8 cellular contexts compared by ENCODE assay signal in genomic region chr1:150066838-150067183, GRCh38. TPM values are rescaled to one million over a fixed set of nuclear protein-coding genes. Genes with fewer than 3 reads are reported as not detected.
DNase-seq lines count a peak whose midpoint lies in the region; ATAC-seq and TF ChIP-seq lines count a peak whose summit lies in the region.

No MANE protein-coding gene starts in this region.

- no peaks in the 10 kb centered on the region for H3K9me3 ChIP-seq in OCI-LY1 (ENCODE audit: low read length)
- H3K9me3 ChIP-seq in prostate gland, result no peaks in the 10 kb centered on the region

- peaks cover 5% of the 10 kb centered on the region for H3K36me3 Mint-ChIP-seq in activated naive CD4-positive, alpha-beta T cell treated with anti-CD3 and anti-CD28 coated beads for 36 hours (ENCODE audit: low read depth)

- peak overlapping the region; percentile 90 for H3K27ac Mint-ChIP-seq in activated naive CD4-positive, alpha-beta T cell treated with anti-CD3 and anti-CD28 coated beads for 36 hours

- H3K4me1 ChIP-seq in OCI-LY1 (ENCODE audit: insufficient read depth, low read length, severe bottlenecking) (peaks cover 28% of the 10 kb centered on the region), prostate gland (replicated peaks) (no peaks in the 10 kb centered on the region)

- no peak for TF ChIP-seq POLR2A in prostate gland (IDR thresholded peaks at IDR 0.05)

- H3K27ac ChIP-seq in OCI-LY1 (ENCODE audit: low read depth, low read length, poor library complexity, severe bottlenecking) (peak overlapping the region; percentile 81), prostate gland (peak overlapping the region; percentile 90 to 91)

- no peaks in the 10 kb centered on the region for H3K9me2 ChIP-seq in OCI-LY1 (ENCODE audit: low read depth, low read length)

- H2AFZ ChIP-seq in OCI-LY1 (ENCODE audit: low read length), result peak overlapping the region; percentile 71

- peak overlapping the region; percentile 88 for H3K4me3 ChIP-seq in OCI-LY1 (ENCODE audit: low read depth, low read length, poor library complexity, severe bottlenecking)
- peak overlapping the region; percentile 50 to 55 for H3K4me3 ChIP-seq in prostate gland

- CTCF ChIA-PET in activated naive CD4-positive, alpha-beta T cell treated with anti-CD3 and anti-CD28 coated beads for 36 hours (lab: Charles Lee), result no interaction called here

- H3K9me3 Mint-ChIP-seq in activated naive CD4-positive, alpha-beta T cell treated with anti-CD3 and anti-CD28 coated beads for 36 hours, result no peaks in the 10 kb centered on the region

- no peaks in the 10 kb centered on the region for H3K27me3 Mint-ChIP-seq in activated naive CD4-positive, alpha-beta T cell treated with anti-CD3 and anti-CD28 coated beads for 36 hours (ENCODE audit: low read depth)

- DNase-seq in activated naive CD4-positive, alpha-beta T cell treated with anti-CD3 and anti-CD28 coated beads for 36 hours, result peak; percentile 61
- DNase-seq in left cardiac atrium, result peak; percentile 66
- peak; percentile 42 for DNase-seq in prostate gland (ENCODE audit: low spot score)
- no peak for DNase-seq in putamen (ENCODE audit: low spot score)
- DNase-seq in middle frontal gyrus (ENCODE audit: extremely low spot score, low spot score), result no peak

- H4K20me1 ChIP-seq in OCI-LY1 (ENCODE audit: insufficient read depth, low read length), result no peaks in the 10 kb centered on the region

- H3K4me1 Mint-ChIP-seq in activated naive CD4-positive, alpha-beta T cell treated with anti-CD3 and anti-CD28 coated beads for 36 hours (ENCODE audit: low read depth), result peaks cover 29% of the 10 kb centered on the region

- 0 out of 2 replicates have a peak, but pooled peaks cover 8% of the 10 kb centered on the region for H3F3A ChIP-seq in OCI-LY1 (ENCODE audit: insufficient read depth, low read length)

- H3K4me3 Mint-ChIP-seq in activated naive CD4-positive, alpha-beta T cell treated with anti-CD3 and anti-CD28 coated beads for 36 hours, result peak overlapping the region; percentile 94

- TF ChIP-seq CTCF in OCI-LY1 (IDR thresholded peaks at IDR 0.05; ENCODE audit: low read length) (no peak), prostate gland (IDR thresholded peaks at IDR 0.05) (no peak)

- H3K9ac ChIP-seq in OCI-LY1 (ENCODE audit: low read length), result peak overlapping the region; percentile 95

- ATAC-seq in GM18520 (IDR thresholded peaks at IDR 0.05; ENCODE audit: unreplicated experiment) (peak; percentile 12), HG02973 (IDR thresholded peaks at IDR 0.05; ENCODE audit: unreplicated experiment) (peak; percentile 12), left cardiac atrium (peak; percentile 45 to 68)

- no peaks in the 10 kb centered on the region for H3K79me2 ChIP-seq in OCI-LY1 (ENCODE audit: insufficient read depth, low read length)

- intact Hi-C loops in activated naive CD4-positive, alpha-beta T cell treated with anti-CD3 and anti-CD28 coated beads for 36 hours (cut with micrococcal nuclease), result loop anchor here (1.0 to 2.0 kb wide), 3 partner anchors 58 to 179 kb away; no protein-coding TSS in a partner anchor
- intact Hi-C loops in left cardiac atrium (cut with DNase I), result loop anchor here in 1 of 2 donors (10.0 kb wide), 1 partner anchor 52 kb away; the partner anchor contains the start of gene OTUD7B
- intact Hi-C loops in prostate gland (cut with DNase I), result loop anchor here (5.0 kb wide), 2 partner anchors 60 to 80 kb away; partner anchors contain the start of gene PLEKHO1

- H3K27me3 ChIP-seq in OCI-LY1 (ENCODE audit: insufficient read depth, low read length) (no peaks in the 10 kb centered on the region), prostate gland (replicated peaks; ENCODE audit: insufficient read depth) (no peaks in the 10 kb centered on the region)

- H3K4me2 ChIP-seq in OCI-LY1 (ENCODE audit: low read length), result peak overlapping the region; percentile 94

- peaks cover 7% of the 10 kb centered on the region; the same call in 1 of the 2 replicates for H3K36me3 ChIP-seq in OCI-LY1 (ENCODE audit: insufficient read depth, low read length)
- no peaks in the 10 kb centered on the region for H3K36me3 ChIP-seq in prostate gland

- under 1% methylated on average over 17 of the region's 18 CpGs for WGBS in prostate gland

RNA-seq across cellular contexts. Expression of gene VPS45, which starts 0.8 kb away (rescaled TPM):
- total RNA-seq in activated naive CD4-positive, alpha-beta T cell treated with anti-CD3 and anti-CD28 coated beads for 36 hours, result 10 to 100 TPM; 21.2 to 23.6 TPM
- total RNA-seq in left cardiac atrium (10 to 100 TPM; 39.3 to 40.2 TPM), prostate gland (10 to 100 TPM; 29.6 to 33.3 TPM)

RNA-seq across cellular contexts. Expression of gene OTUD7B, which starts 56.3 kb away (rescaled TPM):
- total RNA-seq in activated naive CD4-positive, alpha-beta T cell treated with anti-CD3 and anti-CD28 coated beads for 36 hours, result 10 to 100 TPM; 10.9 to 11.0 TPM
- total RNA-seq in left cardiac atrium (10 to 100 TPM; 20.3 to 21.4 TPM), prostate gland (10 to 100 TPM; 13.5 to 27.3 TPM)

Comparison
In these comparisons a context has a peak if more than half of its experiments do, and no peak if none do; other contexts are left out.
1. DNase-seq: peak in activated naive CD4-positive, alpha-beta T cell treated with anti-CD3 and anti-CD28 coated beads for 36 hours (single experiment), left cardiac atrium (single experiment) and prostate gland (single experiment); none in putamen (single experiment) and middle frontal gyrus (single experiment).
2. Peak in every context shown above with its lines, with median percentiles within 50 percentile points of each other: ATAC-seq.